33 cellular contexts compared by ENCODE assay signal in genomic region chr7:66933469-66933868, GRCh38. TPM values are rescaled to one million over a fixed set of nuclear protein-coding genes. Genes with fewer than 3 reads are reported as not detected.
DNase-seq lines count a peak whose midpoint lies in the region; ATAC-seq, FAIRE-seq and TF ChIP-seq lines count a peak whose summit lies in the region.
"Had no signal": no experiment of that assay in that cellular context is flagged by ENCODE, and none has a peak within 500 bp of the region (broad histone marks: within the 10 kb centered on the region; RNA-seq: fewer than 3 reads in every experiment).

No MANE protein-coding gene starts in this region.

- POLR2A ChIA-PET in K562 (lab: Yijun Ruan, JAX) = interaction anchor here (0.9 to 1.5 kb wide), 6 partner anchors 9 to 89 kb away, joined by 3 to 5 read pairs (median 3); no protein-coding TSS in a partner anchor

- peak overlapping the region; percentile 81 for H3K27ac Mint-ChIP-seq in activated naive CD4-positive, alpha-beta T cell treated with anti-CD3 and anti-CD28 coated beads, Interleukin-2, amount 50 U/mL, for 24 hours
- H3K27ac Mint-ChIP-seq in activated naive CD4-positive, alpha-beta T cell treated with anti-CD3 and anti-CD28 coated beads, Interleukin-2, amount 10 ng/mL, durations not matched to agents 7 days and 5 days = no peak overlapping the region
- H3K27ac Mint-ChIP-seq in GM23338 = no peak overlapping the region
- H3K27ac Mint-ChIP-seq in stimulated activated effector memory CD8-positive, alpha-beta T cell treated with anti-CD3 and anti-CD28 coated beads, Interleukin-12 subunit alpha, Interleukin-12 subunit beta, amount 100 ng/mL, for 72 hours = peak overlapping the region; percentile 51
- H3K27ac Mint-ChIP-seq: activated naive CD8-positive, alpha-beta T cell treated with anti-CD3 and anti-CD28 coated beads, Interleukin-2, amount 10 ng/mL, durations not matched to agents 7 days and 5 days had no signal

- H3K36me3 Mint-ChIP-seq in activated naive CD4-positive, alpha-beta T cell treated with anti-CD3 and anti-CD28 coated beads, Interleukin-2, amount 50 U/mL, for 24 hours = peaks cover 20% of the 10 kb centered on the region
- H3K36me3 Mint-ChIP-seq in activated naive CD4-positive, alpha-beta T cell treated with anti-CD3 and anti-CD28 coated beads, Interleukin-2, amount 10 ng/mL, durations not matched to agents 7 days and 5 days = peaks cover 31% of the 10 kb centered on the region
- H3K36me3 Mint-ChIP-seq in GM23338 (ENCODE audit: low read depth) = peaks cover 4% of the 10 kb centered on the region; the same call in 2 of the 3 replicates
- peaks cover 69% of the 10 kb centered on the region for H3K36me3 Mint-ChIP-seq in stimulated activated effector memory CD8-positive, alpha-beta T cell treated with anti-CD3 and anti-CD28 coated beads, Interleukin-12 subunit alpha, Interleukin-12 subunit beta, amount 100 ng/mL, for 72 hours

- no peak for FAIRE-seq in K562 (lab: Jason Lieb, UNC)
- FAIRE-seq: GM12892 had no signal

- H3K4me3 ChIP-seq in GM23338 (no peak overlapping the region), K562 (no peak overlapping the region)
- H3K4me3 ChIP-seq: coronary artery, lung, PC-9, smooth muscle cell, testis, uterus had no signal

- H3K4me1 Mint-ChIP-seq in activated naive CD4-positive, alpha-beta T cell treated with anti-CD3 and anti-CD28 coated beads, Interleukin-2, amount 50 U/mL, for 24 hours = peaks cover 84% of the 10 kb centered on the region
- peaks cover 38% of the 10 kb centered on the region for H3K4me1 Mint-ChIP-seq in activated naive CD4-positive, alpha-beta T cell treated with anti-CD3 and anti-CD28 coated beads, Interleukin-2, amount 10 ng/mL, durations not matched to agents 7 days and 5 days
- H3K4me1 Mint-ChIP-seq in GM23338 = peaks cover 13% of the 10 kb centered on the region
- peaks cover 71% of the 10 kb centered on the region for H3K4me1 Mint-ChIP-seq in stimulated activated effector memory CD8-positive, alpha-beta T cell treated with anti-CD3 and anti-CD28 coated beads, Interleukin-12 subunit alpha, Interleukin-12 subunit beta, amount 100 ng/mL, for 72 hours

- no TSS peak for BruUV-seq in K562 (replicated peaks; lab: Mats Ljungman, UMichigan)

- H4K20me1 ChIP-seq in GM23338 (replicated peaks; ENCODE audit: insufficient read depth) (peaks cover 35% of the 10 kb centered on the region), K562 (replicated peaks; ENCODE audit: control insufficient read depth, insufficient read depth, low read length) (peaks cover 24% of the 10 kb centered on the region)

- in situ Hi-C loops in K562 (cut with MboI) = no loop called here

- no peaks in the 10 kb centered on the region for H3K9me1 ChIP-seq in K562 (ENCODE audit: control insufficient read depth, insufficient read depth, low read length)

- H3K36me3 ChIP-seq in GM23338 (ENCODE audit: insufficient read depth) (no peaks in the 10 kb centered on the region), K562 (ENCODE audit: control insufficient read depth, insufficient read depth, low read length) (peaks cover 33% of the 10 kb centered on the region)
- H3K36me3 ChIP-seq: uterus had no signal

- H2AFZ ChIP-seq in GM23338 (no peak overlapping the region), K562 (ENCODE audit: low read depth, low read length) (no peak overlapping the region)
- H2AFZ ChIP-seq: PC-9 had no signal

- CTCF ChIA-PET in activated naive CD4-positive, alpha-beta T cell treated with anti-CD3 and anti-CD28 coated beads, Interleukin-2, amount 10 ng/mL, durations not matched to agents 7 days and 5 days (lab: Charles Lee) = interaction anchor here (1.1 kb wide), 1 partner anchor 32 kb away, joined by 3 read pairs; no protein-coding TSS in a partner anchor
- CTCF ChIA-PET in K562 (lab: Yijun Ruan, JAX; ENCODE audit: low intra/inter-chr PET ratio) = no interaction called here

- H3K27me3 Mint-ChIP-seq in activated naive CD4-positive, alpha-beta T cell treated with anti-CD3 and anti-CD28 coated beads, Interleukin-2, amount 50 U/mL, for 24 hours = no peaks in the 10 kb centered on the region
- no peaks in the 10 kb centered on the region for H3K27me3 Mint-ChIP-seq in activated naive CD4-positive, alpha-beta T cell treated with anti-CD3 and anti-CD28 coated beads, Interleukin-2, amount 10 ng/mL, durations not matched to agents 7 days and 5 days
- H3K27me3 Mint-ChIP-seq in GM23338 (ENCODE audit: insufficient read depth, low read depth, poor library complexity) = peaks cover 11% of the 10 kb centered on the region
- H3K27me3 Mint-ChIP-seq: activated naive CD8-positive, alpha-beta T cell treated with anti-CD3 and anti-CD28 coated beads, Interleukin-2, amount 10 ng/mL, durations not matched to agents 7 days and 5 days had no signal

- H3K4me2 ChIP-seq in GM23338 (no peak overlapping the region), K562 (ENCODE audit: insufficient read depth, low read length) (peak overlapping the region; percentile 22; the same call in 1 of the 2 replicates)
- H3K4me2 ChIP-seq: PC-9, smooth muscle cell had no signal

- DNase-seq in activated naive CD4-positive, alpha-beta T cell treated with anti-CD3 and anti-CD28 coated beads, Interleukin-2, amount 10 ng/mL, durations not matched to agents 7 days and 5 days = no peak
- DNase-seq in GM23338 (ENCODE audit: low spot score) (no peak), K562 (ENCODE audit: extremely low read depth in 1 of 4, low spot score in 3 of 4) (no peak), ureter (ENCODE audit: low spot score) (no peak), left colon (no peak)
- DNase-seq in stimulated activated effector memory CD8-positive, alpha-beta T cell treated with anti-CD3 and anti-CD28 coated beads, Interleukin-12 subunit alpha, Interleukin-12 subunit beta, amount 100 ng/mL, for 72 hours (ENCODE audit: low spot score in 2 of 2) = no peak
- DNase-seq: ACHN; activated CD4-positive, alpha-beta T cell treated with anti-CD3 and anti-CD28 coated beads for 48 hours; activated naive CD8-positive, alpha-beta T cell treated with anti-CD3 and anti-CD28 coated beads, Interleukin-2, amount 10 ng/mL, durations not matched to agents 7 days and 5 days; aorta; BE2C; COR-L47; effector CD8-positive, alpha-beta T cell; H9; hippocampal formation; MM.1S; NCI-H1417 treated with DMSO at 0.1 percent for 48 hours; NCI-H2081; NCI-H526 treated with DMSO at 0.1 percent for 48 hours; PC-9; Right ventricle myocardium superior; stimulated activated naive CD8-positive, alpha-beta T cell treated with anti-CD3 and anti-CD28 coated beads, Interleukin-15, Interleukin-2, amounts not matched to agents 100 U/mL and 50 U/mL, for 24 hours; T-helper 2 cell; testis; uterus had no signal

- TF ChIP-seq RAD21 in K562 (CRISPR knock-in tag; conservative IDR thresholded peaks at IDR 0.05 in 1 of 2, IDR thresholded peaks at IDR 0.05 in 1 of 2) = no peak

- H3K9ac ChIP-seq in K562 (ENCODE audit: insufficient read depth in 1 of 2, low read depth in 2 of 2, low read length in 2 of 2) = no peak overlapping the region

- no peaks in the 10 kb centered on the region for H3K9me3 Mint-ChIP-seq in activated naive CD4-positive, alpha-beta T cell treated with anti-CD3 and anti-CD28 coated beads, Interleukin-2, amount 50 U/mL, for 24 hours
- no peaks in the 10 kb centered on the region for H3K9me3 Mint-ChIP-seq in activated naive CD4-positive, alpha-beta T cell treated with anti-CD3 and anti-CD28 coated beads, Interleukin-2, amount 10 ng/mL, durations not matched to agents 7 days and 5 days
- no peaks in the 10 kb centered on the region for H3K9me3 Mint-ChIP-seq in GM23338
- no peaks in the 10 kb centered on the region for H3K9me3 Mint-ChIP-seq in stimulated activated effector memory CD8-positive, alpha-beta T cell treated with anti-CD3 and anti-CD28 coated beads, Interleukin-12 subunit alpha, Interleukin-12 subunit beta, amount 100 ng/mL, for 72 hours
- H3K9me3 Mint-ChIP-seq: H9 had no signal

- intact Hi-C loops in K562 (cut with micrococcal nuclease) = no loop called here
- intact Hi-C loops in left colon (cut with DNase I, micrococcal nuclease) = no loop called here

- no peak for TF ChIP-seq CTCF in GM23338 (conservative IDR thresholded peaks at IDR 0.05; ENCODE audit: low read depth in 2 of 2)
- TF ChIP-seq CTCF in K562 (IDR thresholded peaks at IDR 0.05 in 2 of 3, conservative IDR thresholded peaks at IDR 0.05 in 1 of 3; ENCODE audit: insufficient read depth in 2 of 3, low read depth in 1 of 3, low read length in 3 of 3) = no peak

- no peaks in the 10 kb centered on the region for H3K27me3 ChIP-seq in GM23338 (ENCODE audit: insufficient read depth)
- no peaks in the 10 kb centered on the region for H3K27me3 ChIP-seq in K562 (ENCODE audit: control insufficient read depth in 2 of 2, insufficient read depth in 2 of 2, low read length in 2 of 2)
- H3K27me3 ChIP-seq: BE2C, testis, uterus had no signal

- ATAC-seq in GM23338 = no peak
- ATAC-seq in K562 = 0 out of 3 replicates have a peak, but pooled peaks have one; percentile 4
- no peak for ATAC-seq in stimulated activated effector memory CD8-positive, alpha-beta T cell treated with anti-CD3 and anti-CD28 coated beads, Interleukin-12 subunit alpha, Interleukin-12 subunit beta, amount 100 ng/mL, for 72 hours
- no peak for ATAC-seq in left colon
- ATAC-seq: SK-N-SH treated with all-trans-retinoic acid at 6 μM for 48 hours; stimulated activated naive CD8-positive, alpha-beta T cell treated with anti-CD3 and anti-CD28 coated beads, Interleukin-15, Interleukin-2, amounts not matched to agents 100 U/mL and 50 U/mL, for 24 hours had no signal

- WGBS in K562 (ENCODE audit: insufficient coverage, low coverage, missing lambda C conversion rate) = 18% methylated on average over 4 of the region's 4 CpGs

- H3K27ac ChIP-seq in GM23338 (ENCODE audit: low read depth) (peak overlapping the region; percentile 45; the same call in 1 of the 2 replicates), K562 (ENCODE audit: extremely low read depth, low read depth, low read length) (peak overlapping the region; percentile 0; the same call in 1 of the 3 replicates)
- H3K27ac ChIP-seq: coronary artery, epithelial cell of prostate, PC-9, testis, uterus, VCaP had no signal

- H3F3A ChIP-seq in GM23338 (replicated peaks; ENCODE audit: low read depth) = 0 out of 2 replicates have a peak, but pooled peaks cover 4% of the 10 kb centered on the region

- H3K9me2 ChIP-seq in GM23338 (ENCODE audit: insufficient read depth) = no peaks in the 10 kb centered on the region

- H3K9me3 ChIP-seq in K562 (replicated peaks; ENCODE audit: control insufficient read depth, insufficient read depth, low read depth, low read length) = no peaks in the 10 kb centered on the region
- H3K9me3 ChIP-seq: BE2C, testis, uterus had no signal

- peaks cover 8% of the 10 kb centered on the region; the same call in 1 of the 2 replicates for H3K4me1 ChIP-seq in GM23338 (ENCODE audit: insufficient read depth)
- H3K4me1 ChIP-seq in K562 (replicated peaks in 1 of 2; ENCODE audit: control insufficient read depth in 2 of 2, insufficient read depth in 2 of 2, low read length in 2 of 2) = peaks cover 18 to 25% of the 10 kb centered on the region in 2 experiments
- H3K4me1 ChIP-seq: BE2C, uterus had no signal

- H3K4me3 Mint-ChIP-seq in activated naive CD4-positive, alpha-beta T cell treated with anti-CD3 and anti-CD28 coated beads, Interleukin-2, amount 50 U/mL, for 24 hours = peak overlapping the region; percentile 60
- H3K4me3 Mint-ChIP-seq in activated naive CD4-positive, alpha-beta T cell treated with anti-CD3 and anti-CD28 coated beads, Interleukin-2, amount 10 ng/mL, durations not matched to agents 7 days and 5 days = no peak overlapping the region
- H3K4me3 Mint-ChIP-seq in GM23338 = no peak overlapping the region
- no peak overlapping the region for H3K4me3 Mint-ChIP-seq in stimulated activated effector memory CD8-positive, alpha-beta T cell treated with anti-CD3 and anti-CD28 coated beads, Interleukin-12 subunit alpha, Interleukin-12 subunit beta, amount 100 ng/mL, for 72 hours
- H3K4me3 Mint-ChIP-seq: activated naive CD8-positive, alpha-beta T cell treated with anti-CD3 and anti-CD28 coated beads, Interleukin-2, amount 10 ng/mL, durations not matched to agents 7 days and 5 days; H9 had no signal

- peaks cover 100% of the 10 kb centered on the region for H3K79me2 ChIP-seq in GM23338 (replicated peaks; ENCODE audit: insufficient read depth)
- H3K79me2 ChIP-seq in K562 (ENCODE audit: control insufficient read depth, insufficient read depth, low read length) = peaks cover 96% of the 10 kb centered on the region

- no peak for TF ChIP-seq POLR2A in K562 (conservative IDR thresholded peaks at IDR 0.05)

- TF ChIP-seq EP300 in K562 (IDR thresholded peaks at IDR 0.05; ENCODE audit: low read length) = no peak

RNA-seq across cellular contexts. Expression of gene TMEM248, which starts 12.4 kb away (rescaled TPM):
- 63.5 and 73.7 TPM in 2 replicates for total RNA-seq in GM23338 (2014; rRNA removed; shearing (Covaris generic))
- 35.3 and 40.2 TPM in 2 replicates for polyA plus RNA-seq in GM23338 (2016; fragmentation: Nextera tagmentation; extraction: Ambion mirVana)
- 196 and 234 TPM in 2 replicates for total RNA-seq in K562 (2011; cell fraction: chromatin; rRNA removed; ENCODE audit: low replicate concordance)
- total RNA-seq in K562 (2011; cell fraction: nucleolus; rRNA removed) = 184 and 220 TPM in 2 replicates
- 236 and 245 TPM in 2 replicates for total RNA-seq in K562 (2011; cell fraction: nucleoplasm; rRNA removed)
- 64.4 and 76.4 TPM in 2 replicates for total RNA-seq in K562 (2014; rRNA removed)
- total RNA-seq in K562 (2014; rRNA removed; fragmentation: Illumina TruSeq; extraction: Trizol) = 57.6 and 58.0 TPM in 2 replicates
- 78.0 and 78.4 TPM in 2 replicates for total RNA-seq in K562 (2015; rRNA removed; fragmentation: Illumina TruSeq; extraction: Trizol)
- 107 and 108 TPM in 2 replicates for total RNA-seq in K562 (2021)
- polyA plus RNA-seq in K562 (2011; rRNA removed) = 79.1 and 95.8 TPM in 2 replicates
- polyA plus RNA-seq in K562 (2011; cell fraction: cytosol; rRNA removed) = 111 and 247 TPM in 2 replicates
- polyA plus RNA-seq in K562 (2011; cell fraction: nucleus; rRNA removed) = 105 and 124 TPM in 2 replicates
- 51.5 and 64.1 TPM in 2 replicates for polyA plus RNA-seq in K562 (2012)
- polyA plus RNA-seq in K562 (2014; fragmentation: Illumina TruSeq; extraction: Trizol) = 109 and 132 TPM in 2 replicates
- polyA plus RNA-seq in K562 (2014; fragmentation: Nextera tagmentation; extraction: Ambion mirVana) = 1 to 10 TPM; 6.3 to 8.2 TPM
- 63.2 and 85.8 TPM in 2 replicates for polyA plus RNA-seq in K562 (2014; rRNA removed)
- 89.8 and 153 TPM in 2 replicates for polyA minus RNA-seq in K562 (2011; rRNA and poly(A)+ RNA removed)
- 63.9 and 95.8 TPM in 2 replicates for polyA minus RNA-seq in K562 (2011; cell fraction: cytosol; rRNA and poly(A)+ RNA removed)
- 27.6 and 38.8 TPM in 2 replicates for polyA minus RNA-seq in K562 (2011; cell fraction: nucleus; rRNA and poly(A)+ RNA removed)
- total RNA-seq in ureter = 128 TPM
- total RNA-seq in left colon = 100 to 1,000 TPM; 121 TPM

Comparison
In these comparisons a context has a peak if more than half of its experiments do, and no peak if none do; other contexts are left out.
1. H3K27ac Mint-ChIP-seq: peak in activated naive CD4-positive, alpha-beta T cell treated with anti-CD3 and anti-CD28 coated beads, Interleukin-2, amount 50 U/mL, for 24 hours (single experiment) and stimulated activated effector memory CD8-positive, alpha-beta T cell treated with anti-CD3 and anti-CD28 coated beads, Interleukin-12 subunit alpha, Interleukin-12 subunit beta, amount 100 ng/mL, for 72 hours (single experiment); none in activated naive CD4-positive, alpha-beta T cell treated with anti-CD3 and anti-CD28 coated beads, Interleukin-2, amount 10 ng/mL, durations not matched to agents 7 days and 5 days (single experiment) and GM23338 (single experiment).